13 cellular contexts compared by ENCODE assay signal in genomic region chr1:7636801-7637526, GRCh38.
DNase-seq lines count a peak whose midpoint lies in the region; ATAC-seq, FAIRE-seq and TF ChIP-seq lines count a peak whose summit lies in the region.
"Had no signal": no experiment of that assay in that cellular context is flagged by ENCODE, and none has a peak within 500 bp of the region (broad histone marks: within the 10 kb centered on the region; RNA-seq: fewer than 3 reads in every experiment).

No MANE protein-coding gene starts in this region.

- H3K56ac ChIP-seq in H1 (replicated peaks; ENCODE audit: insufficient read length, low read depth, low read length), result no peak overlapping the region

- no peak overlapping the region for H3K9ac ChIP-seq in H1 (replicated peaks in 1 of 4; ENCODE audit: extremely low read depth in 1 of 4, low read depth in 3 of 4, low read length in 3 of 4)
- H3K9ac ChIP-seq: BLaER1 treated with 17β-estradiol and CSF1 and Interleukin-3, amounts not matched to agents 10 nM and 100 nM had no signal

- H3K4me3 Mint-ChIP-seq in nephron progenitor cell (no peak overlapping the region), chondrocyte (ENCODE audit: unreplicated experiment) (no peak overlapping the region)
- H3K4me3 Mint-ChIP-seq: CD4-positive, CD25-positive, alpha-beta regulatory T cell had no signal

- H3K18ac ChIP-seq in H1 (ENCODE audit: extremely low read depth, low read length), result no peak overlapping the region

- 89% methylated on average over 15 of the region's 16 CpGs; no CpG with 5 or more reads in 1 of the 2 experiments for WGBS in H1 (ENCODE audit: extremely low coverage in 1 of 2, insufficient coverage in 1 of 2, insufficient read length in 1 of 2, insufficient replicate concordance in 2 of 2, low coverage in 1 of 2, low lambda C conversion rate in 2 of 2, missing lambda C conversion rate in 1 of 2), 2 experiments

- H3K4me2 ChIP-seq in H1 (ENCODE audit: insufficient read depth in 1 of 2, low read depth in 2 of 2, low read length in 2 of 2), result no peak overlapping the region
- H3K4me2 ChIP-seq: BLaER1 treated with 17β-estradiol and CSF1 and Interleukin-3, amounts not matched to agents 10 nM and 100 nM had no signal

- no peak overlapping the region for H2AK5ac ChIP-seq in H1 (ENCODE audit: low read depth, low read length)

- H2BK20ac ChIP-seq in H1 (ENCODE audit: low read length), result no peak overlapping the region

- no peak overlapping the region for H4K5ac ChIP-seq in H1 (ENCODE audit: insufficient read length, low read depth, low read length)

- peaks cover 9% of the 10 kb centered on the region for H3K27me3 ChIP-seq in left ventricle myocardium inferior (ENCODE audit: low read depth)
- H3K27me3 ChIP-seq in H1 (replicated peaks in 1 of 4; ENCODE audit: control insufficient read depth in 3 of 4, extremely low read depth in 1 of 4, insufficient read depth in 3 of 4, low read length in 3 of 4), result no peaks in the 10 kb centered on the region
- H3K27me3 ChIP-seq in WERI-Rb-1 (ENCODE audit: insufficient read depth, low read depth, severe bottlenecking), result no peaks in the 10 kb centered on the region
- H3K27me3 ChIP-seq: BLaER1 treated with 17β-estradiol and CSF1 and Interleukin-3, amounts not matched to agents 10 nM and 100 nM had no signal

- no peaks in the 10 kb centered on the region for H3K36me3 Mint-ChIP-seq in nephron progenitor cell (ENCODE audit: low read depth)
- H3K36me3 Mint-ChIP-seq in chondrocyte (ENCODE audit: low read depth), result no peaks in the 10 kb centered on the region
- H3K36me3 Mint-ChIP-seq: CD4-positive, CD25-positive, alpha-beta regulatory T cell had no signal

- H3K27ac Mint-ChIP-seq in nephron progenitor cell (peak overlapping the region; percentile 35), chondrocyte (ENCODE audit: unreplicated experiment) (no peak overlapping the region)
- H3K27ac Mint-ChIP-seq: CD4-positive, CD25-positive, alpha-beta regulatory T cell had no signal

- ATAC-seq in Right ventricle myocardium inferior (no peak), GM18520 (IDR thresholded peaks at IDR 0.05; ENCODE audit: unreplicated experiment) (no peak)

- CTCF ChIA-PET in H1 (lab: Charles Lee; ENCODE audit: partially characterized antibody), result interaction anchor here (1.0 kb wide), 1 partner anchor 11 kb away, joined by 4 read pairs; no protein-coding TSS in a partner anchor

- TF ChIP-seq CTCF in left ventricle myocardium inferior (IDR thresholded peaks at IDR 0.05; ENCODE audit: borderline replicate concordance), result no peak
- TF ChIP-seq CTCF in H1 (IDR thresholded peaks at IDR 0.05; ENCODE audit: control extremely low read depth in 1 of 3, insufficient read depth in 1 of 3, low read depth in 1 of 3, low read length in 3 of 3), result no peak
- no peak for TF ChIP-seq CTCF in nephron progenitor cell (IDR thresholded peaks at IDR 0.05)
- TF ChIP-seq CTCF in chondrocyte (IDR thresholded peaks at IDR 0.05), result no peak
- no peak for TF ChIP-seq CTCF in WERI-Rb-1 (IDR thresholded peaks at IDR 0.05; ENCODE audit: low read depth, low read length)

- H3K23ac ChIP-seq in H1 (ENCODE audit: insufficient read length), result no peak overlapping the region

- no peak overlapping the region; the same call in 1 of the 2 replicates for H4K8ac ChIP-seq in H1 (ENCODE audit: extremely low read depth, insufficient read depth, low read length)

- no peak overlapping the region for H3K4me3 ChIP-seq in left ventricle myocardium inferior
- H3K4me3 ChIP-seq in H1 (ENCODE audit: extremely low read depth in 1 of 4, insufficient read depth in 2 of 4, low read depth in 3 of 4, low read length in 4 of 4), result no peak overlapping the region
- no peak overlapping the region for H3K4me3 ChIP-seq in WERI-Rb-1 (ENCODE audit: low read depth, low read length)
- H3K4me3 ChIP-seq: BLaER1 treated with 17β-estradiol and CSF1 and Interleukin-3, amounts not matched to agents 10 nM and 100 nM had no signal

- no peaks in the 10 kb centered on the region for H3K23me2 ChIP-seq in H1 (ENCODE audit: low read depth, low read length)

- intact Hi-C loops in Right ventricle myocardium inferior (cut with DNase I) (no loop called here), left ventricle myocardium inferior (cut with micrococcal nuclease) (no loop called here)

- peaks cover 30% of the 10 kb centered on the region for H3K4me1 Mint-ChIP-seq in nephron progenitor cell
- no peaks in the 10 kb centered on the region for H3K4me1 Mint-ChIP-seq in chondrocyte (ENCODE audit: low read depth)
- H3K4me1 Mint-ChIP-seq: CD4-positive, CD25-positive, alpha-beta regulatory T cell had no signal

- DNase-seq in Right ventricle myocardium inferior (ENCODE audit: missing footprints) (peak; percentile 57), left ventricle myocardium inferior (no peak), H1 (ENCODE audit: low read depth in 1 of 2, low spot score in 2 of 2) (no peak), nephron progenitor cell (no peak), chondrocyte (ENCODE audit: low spot score) (no peak), WERI-Rb-1 (no peak)
- DNase-seq: 8988T; ACHN; CD4-positive, CD25-positive, alpha-beta regulatory T cell; DMS53 had no signal

- H3K4ac ChIP-seq in H1 (replicated peaks; ENCODE audit: insufficient read length, low read depth, low read length), result no peak overlapping the region

- TF ChIP-seq EP300 in H1 (IDR thresholded peaks at IDR 0.05; ENCODE audit: borderline replicate concordance in 1 of 2, low read depth in 2 of 2, low read length in 2 of 2), result no peak

- H3K14ac ChIP-seq in H1 (ENCODE audit: insufficient read length), result no peak overlapping the region

- no peak overlapping the region for H2BK120ac ChIP-seq in H1 (replicated peaks; ENCODE audit: low read depth, low read length)

- H2BK5ac ChIP-seq in H1 (ENCODE audit: low read depth, low read length), result no peak overlapping the region

- no peak overlapping the region for H2AFZ ChIP-seq in H1 (ENCODE audit: low read length)

- H3K79me2 ChIP-seq in H1 (ENCODE audit: control insufficient read depth in 1 of 2, insufficient read depth in 2 of 2, low read length in 2 of 2), result no peaks in the 10 kb centered on the region

- H4K20me1 ChIP-seq in H1 (replicated peaks in 1 of 2; ENCODE audit: control insufficient read depth in 1 of 2, insufficient read depth in 2 of 2, low read length in 2 of 2), result no peaks in the 10 kb centered on the region

- peak overlapping the region; percentile 1; the same call in 1 of the 2 replicates for H2BK15ac ChIP-seq in H1 (ENCODE audit: low read length)

- no peaks in the 10 kb centered on the region for H3K79me1 ChIP-seq in H1 (ENCODE audit: low read depth, low read length)

- H3K4me1 ChIP-seq in left ventricle myocardium inferior (peaks cover 3% of the 10 kb centered on the region), H1 (replicated peaks in 1 of 4; ENCODE audit: control insufficient read depth in 3 of 4, insufficient read depth in 4 of 4, low read length in 3 of 4) (peaks cover 0 to 4% (median under 1%) of the 10 kb centered on the region in 4 experiments; a peak in 2 of 7 replicates)

- POLR2A ChIA-PET in H1 (lab: Charles Lee; ENCODE audit: partially characterized antibody), result no interaction called here

- no peak for TF ChIP-seq RAD21 in H1 (IDR thresholded peaks at IDR 0.05 in 1 of 2, conservative IDR thresholded peaks at IDR 0.05 in 1 of 2; ENCODE audit: low read depth in 2 of 2, low read length in 2 of 2)

- H4K91ac ChIP-seq in H1 (replicated peaks; ENCODE audit: insufficient read length, low read length), result no peak overlapping the region

- no peak overlapping the region for H3K27ac ChIP-seq in left ventricle myocardium inferior (replicated peaks)
- H3K27ac ChIP-seq in H1 (ENCODE audit: low read depth, low read length), result no peak overlapping the region
- H3K27ac ChIP-seq in WERI-Rb-1, result no peak overlapping the region
- H3K27ac ChIP-seq: BLaER1 treated with 17β-estradiol and CSF1 and Interleukin-3, amounts not matched to agents 10 nM and 100 nM had no signal

- H3K9me3 ChIP-seq in left ventricle myocardium inferior (replicated peaks) (no peaks in the 10 kb centered on the region), H1 (ENCODE audit: insufficient read depth in 2 of 2, low read depth in 1 of 2, low read length in 1 of 2) (no peaks in the 10 kb centered on the region), WERI-Rb-1 (ENCODE audit: severe bottlenecking) (no peaks in the 10 kb centered on the region)
- H3K9me3 ChIP-seq: BLaER1 treated with 17β-estradiol and CSF1 and Interleukin-3, amounts not matched to agents 10 nM and 100 nM had no signal

- H2BK12ac ChIP-seq in H1 (ENCODE audit: low read depth, low read length), result no peak overlapping the region

- FAIRE-seq in H1 (lab: Jason Lieb, UNC), result no peak
- FAIRE-seq: H54 had no signal

- H3K27me3 Mint-ChIP-seq in nephron progenitor cell (ENCODE audit: low read depth, poor library complexity) (peaks cover 2% of the 10 kb centered on the region), chondrocyte (ENCODE audit: low read depth) (peaks cover 8% of the 10 kb centered on the region)

- no peaks in the 10 kb centered on the region for H3K36me3 ChIP-seq in left ventricle myocardium inferior
- H3K36me3 ChIP-seq in H1 (ENCODE audit: control insufficient read depth in 2 of 4, insufficient read depth in 4 of 4, low read length in 3 of 4), result no peaks in the 10 kb centered on the region
- H3K36me3 ChIP-seq in WERI-Rb-1, result no peaks in the 10 kb centered on the region
- H3K36me3 ChIP-seq: BLaER1 treated with 17β-estradiol and CSF1 and Interleukin-3, amounts not matched to agents 10 nM and 100 nM had no signal

- H3K9me3 Mint-ChIP-seq in nephron progenitor cell (no peaks in the 10 kb centered on the region), chondrocyte (ENCODE audit: low read depth) (no peaks in the 10 kb centered on the region)
- H3K9me3 Mint-ChIP-seq: CD4-positive, CD25-positive, alpha-beta regulatory T cell had no signal

- TF ChIP-seq POLR2A in H1 (IDR thresholded peaks at IDR 0.05; ENCODE audit: control extremely low read depth in 1 of 2, low read depth in 2 of 2, low read length in 2 of 2), result no peak

TF ChIP-seq in H1, 55 proteins besides CTCF, POLR2A, EP300 and RAD21 (continues in another document):
- no peak for TF ChIP-seq PHF8 (conservative IDR thresholded peaks at IDR 0.05; ENCODE audit: low read depth, low read length)
- no peak for TF ChIP-seq ATF3 (IDR thresholded peaks at IDR 0.05; ENCODE audit: insufficient read depth, low read depth, low read length)
